In the genomic region with DNA sequence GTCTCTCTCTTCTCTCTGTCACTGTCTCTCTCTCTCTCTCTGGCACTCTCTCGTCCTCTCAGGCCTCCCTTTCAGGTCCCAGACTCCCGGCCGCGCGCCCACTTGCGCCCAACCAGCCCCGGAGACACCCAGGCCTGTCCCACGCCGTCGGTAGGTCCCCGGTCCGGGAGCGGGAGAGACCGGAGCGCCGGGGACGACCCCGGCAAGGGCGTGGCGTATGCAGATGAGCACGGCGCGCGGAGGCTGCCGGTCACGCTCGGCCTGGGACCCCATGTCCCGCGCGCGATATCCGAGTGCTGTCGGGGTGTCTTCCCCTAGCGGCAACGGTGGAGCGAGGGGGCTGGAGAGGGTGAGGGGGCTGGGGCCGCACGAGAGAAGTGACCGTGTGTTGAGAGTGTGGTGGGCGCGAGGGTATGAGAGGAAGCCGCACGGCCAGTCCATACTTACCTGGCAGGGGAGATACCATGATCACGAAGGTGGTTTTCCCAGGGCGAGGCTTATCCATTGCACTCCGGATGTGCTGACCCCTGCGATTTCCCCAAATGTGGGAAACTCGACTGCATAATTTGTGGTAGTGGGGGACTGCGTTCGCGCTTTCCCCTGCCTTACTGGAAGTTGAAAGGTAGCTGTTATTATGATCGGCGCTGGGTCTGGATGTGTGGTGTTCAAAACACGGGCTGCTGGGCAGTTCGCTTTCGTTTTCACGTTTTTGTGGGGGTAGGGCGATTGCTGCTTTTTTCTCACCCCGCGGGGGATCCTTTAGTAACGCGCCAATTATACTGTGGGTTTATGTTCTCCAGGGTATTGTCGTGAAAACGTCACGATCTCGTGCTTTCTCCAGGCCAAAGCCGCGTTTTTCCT, we compare ENCODE assay signal across 8 cellular contexts. TPM values are rescaled to one million over a fixed set of nuclear protein-coding genes. Genes with fewer than 3 reads are reported as not detected.
DNase-seq lines count a peak whose midpoint lies in the region; ATAC-seq and TF ChIP-seq lines count a peak whose summit lies in the region.
"Not testable (repeated sequence)": the region's sequence is repeated elsewhere in the genome, so short reads cannot be mapped to it uniquely, and the experiment has no call there.

No MANE protein-coding gene starts in this region.

- H3K27ac ChIP-seq in gastroesophageal sphincter, psoas muscle: not testable (repeated sequence)

- not testable (repeated sequence) for TF ChIP-seq CTCF in Calu3 (IDR thresholded peaks at IDR 0.05; ENCODE audit: unreplicated experiment); gastroesophageal sphincter (IDR thresholded peaks at IDR 0.05); psoas muscle (IDR thresholded peaks at IDR 0.05)

- not testable (repeated sequence) for H3K27me3 ChIP-seq in gastroesophageal sphincter; psoas muscle (ENCODE audit: insufficient read depth in 3 of 3, low read length in 2 of 3)

- TF ChIP-seq EP300 in gastroesophageal sphincter (IDR thresholded peaks at IDR 0.05): not testable (repeated sequence)

- not testable (repeated sequence) for H3K9me3 ChIP-seq in gastroesophageal sphincter, psoas muscle

- not testable (repeated sequence) for H3K4me3 ChIP-seq in gastroesophageal sphincter, psoas muscle

- H3K4me1 Mint-ChIP-seq in Calu3 (ENCODE audit: low read depth, unreplicated experiment): not testable (repeated sequence)

- not testable (repeated sequence) for H3K36me3 Mint-ChIP-seq in Calu3 (ENCODE audit: insufficient read depth, unreplicated experiment)

- H3K4me1 ChIP-seq in gastroesophageal sphincter, psoas muscle: not testable (repeated sequence)

- DNase-seq in Calu3, psoas muscle: not testable (repeated sequence)

- not testable (repeated sequence) for H3K27ac Mint-ChIP-seq in Calu3 (ENCODE audit: unreplicated experiment)

- intact Hi-C loops in Calu3 (cut with micrococcal nuclease; ENCODE audit: unreplicated experiment); psoas muscle (cut with DNase I): not testable (repeated sequence)

- not testable (repeated sequence) for H3K27me3 Mint-ChIP-seq in Calu3 (ENCODE audit: unreplicated experiment)

- not testable (repeated sequence) for H3K9me3 Mint-ChIP-seq in Calu3 (ENCODE audit: low read depth, unreplicated experiment)

- TSS peak; percentile 100 for BruUV-seq in Calu3 (replicated peaks; lab: Mats Ljungman, UMichigan)

- TF ChIP-seq POLR2A in gastroesophageal sphincter (IDR thresholded peaks at IDR 0.05): not testable (repeated sequence)

- not testable (repeated sequence) for H3K4me3 Mint-ChIP-seq in Calu3 (ENCODE audit: low read depth, unreplicated experiment)

- not testable (repeated sequence) for H3K36me3 ChIP-seq in gastroesophageal sphincter; psoas muscle (ENCODE audit: insufficient read depth in 1 of 2, low read depth in 1 of 2)

- CTCF ChIA-PET in Calu3 (lab: Charles Lee): not testable (repeated sequence)

- whole genome bisulfite sequencing in gastroesophageal sphincter (ENCODE audit: low coverage in 1 of 2), 2 donors: no CpG with 5 or more reads among the region's 68 CpGs
- no CpG with 5 or more reads among the region's 68 CpGs for WGBS in psoas muscle, 3 donors

- ATAC-seq in GM19025 (IDR thresholded peaks at IDR 0.05; ENCODE audit: low read depth, unreplicated experiment): peak; percentile 71
- peak; percentile 72 for ATAC-seq in GM21529 (IDR thresholded peaks at IDR 0.05; ENCODE audit: unreplicated experiment)
- peak; percentile 73 for ATAC-seq in HG02938 (IDR thresholded peaks at IDR 0.05; ENCODE audit: unreplicated experiment)
- peak; percentile 80 for ATAC-seq in HG03439 (IDR thresholded peaks at IDR 0.05; ENCODE audit: unreplicated experiment)
- peak; percentile 78 to 79 for ATAC-seq in activated CD4-positive, CD25-positive, alpha-beta regulatory T cell treated with anti-CD3 and anti-CD28 coated beads, Interleukin-2, amount 50 U/mL, for 24 hours
- ATAC-seq in gastroesophageal sphincter: peak; percentile 89
- peak; percentile 92 to 95 (median 94) for ATAC-seq in psoas muscle

RNA-seq across cellular contexts. Expression of a gene that starts 7.0 kb away (rescaled TPM):
- total RNA-seq in Calu3 (2022) (24.5 and 27.9 TPM in 2 replicates), gastroesophageal sphincter (10 to 100 TPM; 24.3 to 43.1 (median 37.5) TPM), psoas muscle (10 to 100 TPM; 19.9 to 28.2 (median 24.0) TPM)
- 10 to 100 TPM; 16.5 to 30.1 (median 22.9) TPM for polyA plus RNA-seq in psoas muscle
